11 cellular contexts compared by ENCODE assay signal in the genomic region with DNA sequence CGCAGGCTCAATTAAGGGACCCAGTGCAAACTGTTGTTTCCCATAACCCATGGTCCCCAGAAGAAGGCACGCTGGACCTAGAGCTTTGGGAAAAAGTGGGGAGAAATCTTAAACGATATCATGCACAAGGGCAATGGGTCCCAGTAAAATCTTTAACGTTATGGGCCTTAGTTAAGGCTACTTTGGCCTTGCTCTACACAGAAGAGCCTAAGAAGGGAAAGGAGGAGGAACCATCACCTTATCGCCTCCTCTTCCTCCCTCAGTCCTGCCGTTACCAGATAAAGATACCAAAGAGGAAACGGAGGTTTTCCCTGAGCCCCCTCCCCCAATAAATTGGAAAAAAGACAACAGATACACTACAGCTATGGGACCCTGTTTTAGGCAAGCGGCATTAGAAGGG.
A peak's percentile ranks its signal among the peaks of the same experiment; 100 is the strongest.
DNase-seq lines count a peak whose midpoint lies in the region; ATAC-seq and TF ChIP-seq lines count a peak whose summit lies in the region.
"Had no signal": no experiment of that assay in that cellular context is flagged by ENCODE, and none has a peak within 500 bp of the region (broad histone marks: within the 10 kb centered on the region; RNA-seq: fewer than 3 reads in every experiment).

No MANE protein-coding gene starts in this region.

- in situ Hi-C loops in gastrocnemius medialis (cut with MboI; ENCODE audit: low sequenced_read_pairs in 4 of 4) = no loop called here

- peak; percentile 78 for DNase-seq in CMK (ENCODE audit: low read depth)
- DNase-seq in OCI-M2 (lab: John Stamatoyannopoulos, UW; ENCODE audit: unreplicated experiment) = peak; percentile 37
- DNase-seq in WTC11 (ENCODE audit: low spot score) = no peak
- DNase-seq in osteoblast (ENCODE audit: insufficient read length, low spot score, missing footprints) = peak; percentile 26
- no peak for DNase-seq in gastrocnemius medialis
- DNase-seq in activated naive CD4-positive, alpha-beta T cell treated with anti-CD3 and anti-CD28 coated beads for 36 hours = no peak
- DNase-seq: 8988T, AML-193, DMS79 had no signal

- no peaks in the 10 kb centered on the region for H4K20me1 ChIP-seq in osteoblast (ENCODE audit: insufficient read depth, low read length)
- H4K20me1 ChIP-seq: BLaER1 had no signal

- ATAC-seq in WTC11 (no peak), gastrocnemius medialis (no peak), GM18517 (IDR thresholded peaks at IDR 0.05; ENCODE audit: unreplicated experiment) (no peak)

- H3K27ac Mint-ChIP-seq in WTC11 = peak overlapping the region; percentile 80
- no peak overlapping the region for H3K27ac Mint-ChIP-seq in activated naive CD4-positive, alpha-beta T cell treated with anti-CD3 and anti-CD28 coated beads for 36 hours

- H3K27ac ChIP-seq in osteoblast (ENCODE audit: low read depth, low read length) (no peak overlapping the region), gastrocnemius medialis (no peak overlapping the region)
- H3K27ac ChIP-seq: BLaER1 had no signal

- H3K9me3 ChIP-seq in osteoblast (ENCODE audit: low read depth, low read length) (no peaks in the 10 kb centered on the region), gastrocnemius medialis (no peaks in the 10 kb centered on the region)

- POLR2A ChIA-PET in WTC11 (lab: Charles Lee) = interaction anchor here (0.6 kb wide), 1 partner anchor 428 kb away, joined by 5 read pairs; no protein-coding TSS in a partner anchor

- H3K4me1 Mint-ChIP-seq in WTC11 = peaks cover 71% of the 10 kb centered on the region
- H3K4me1 Mint-ChIP-seq in activated naive CD4-positive, alpha-beta T cell treated with anti-CD3 and anti-CD28 coated beads for 36 hours (ENCODE audit: low read depth) = no peaks in the 10 kb centered on the region

- H2AFZ ChIP-seq in osteoblast (ENCODE audit: low read length) = no peak overlapping the region

- CTCF ChIA-PET in WTC11 (lab: Charles Lee) = interaction anchor here (0.9 to 1.2 kb wide), 3 partner anchors 71 to 127 kb away, joined by 4 to 7 read pairs (median 4); no protein-coding TSS in a partner anchor
- CTCF ChIA-PET in activated naive CD4-positive, alpha-beta T cell treated with anti-CD3 and anti-CD28 coated beads for 36 hours (lab: Charles Lee) = no interaction called here

- peaks cover 12% of the 10 kb centered on the region for H3K9me3 Mint-ChIP-seq in WTC11
- H3K9me3 Mint-ChIP-seq in activated naive CD4-positive, alpha-beta T cell treated with anti-CD3 and anti-CD28 coated beads for 36 hours = peaks cover 9% of the 10 kb centered on the region

- H3K4me1 ChIP-seq in osteoblast (ENCODE audit: insufficient read depth, low read length) (peaks cover 10% of the 10 kb centered on the region), gastrocnemius medialis (no peaks in the 10 kb centered on the region)
- H3K4me1 ChIP-seq: BLaER1 had no signal

- no peaks in the 10 kb centered on the region for H3K79me2 ChIP-seq in osteoblast (ENCODE audit: insufficient read depth, low read length)

- H3K27me3 ChIP-seq in osteoblast (ENCODE audit: insufficient read depth, low read length) (no peaks in the 10 kb centered on the region), gastrocnemius medialis (no peaks in the 10 kb centered on the region)
- H3K27me3 ChIP-seq: BLaER1 had no signal

- TF ChIP-seq POLR2A in gastrocnemius medialis (IDR thresholded peaks at IDR 0.05) = no peak

- no peaks in the 10 kb centered on the region; the same call in 1 of the 2 replicates for H3K27me3 Mint-ChIP-seq in WTC11 (ENCODE audit: low read depth)
- H3K27me3 Mint-ChIP-seq in activated naive CD4-positive, alpha-beta T cell treated with anti-CD3 and anti-CD28 coated beads for 36 hours (ENCODE audit: low read depth) = no peaks in the 10 kb centered on the region

- no peak for TF ChIP-seq CTCF in WTC11 (IDR thresholded peaks at IDR 0.05)
- no peak for TF ChIP-seq CTCF in osteoblast (IDR thresholded peaks at IDR 0.05; ENCODE audit: extremely low read depth, low read depth, low read length)
- TF ChIP-seq CTCF in gastrocnemius medialis (IDR thresholded peaks at IDR 0.05 in 4 of 5, conservative IDR thresholded peaks at IDR 0.05 in 1 of 5) = no peak

- H3K4me3 Mint-ChIP-seq in WTC11 = no peak overlapping the region
- H3K4me3 Mint-ChIP-seq in activated naive CD4-positive, alpha-beta T cell treated with anti-CD3 and anti-CD28 coated beads for 36 hours = no peak overlapping the region

- H3K4me3 ChIP-seq in osteoblast (ENCODE audit: insufficient read depth, low read length) (no peak overlapping the region), gastrocnemius medialis (no peak overlapping the region)
- H3K4me3 ChIP-seq: BLaER1 had no signal

- peaks cover 32% of the 10 kb centered on the region for H3K36me3 Mint-ChIP-seq in WTC11
- H3K36me3 Mint-ChIP-seq in activated naive CD4-positive, alpha-beta T cell treated with anti-CD3 and anti-CD28 coated beads for 36 hours (ENCODE audit: low read depth) = peaks cover 68% of the 10 kb centered on the region

- intact Hi-C loops in gastrocnemius medialis (cut with DNase I; ENCODE audit: low total_unique reads) = no loop called here
- intact Hi-C loops in activated naive CD4-positive, alpha-beta T cell treated with anti-CD3 and anti-CD28 coated beads for 36 hours (cut with micrococcal nuclease) = no loop called here

- no peak overlapping the region for H3K4me2 ChIP-seq in osteoblast (ENCODE audit: insufficient read depth, low read length)
- H3K4me2 ChIP-seq: BLaER1 had no signal

- H3K36me3 ChIP-seq in osteoblast (ENCODE audit: insufficient read depth, low read length) (peaks cover 16% of the 10 kb centered on the region), gastrocnemius medialis (peaks cover 0 to 38% of the 10 kb centered on the region in 2 donors)

TF ChIP-seq in WTC11, 78 proteins besides CTCF, POLR2A, EP300 and RAD21 (continues in another document):
- no peak for TF ChIP-seq TCF7 (CRISPR knock-in tag; IDR thresholded peaks at IDR 0.05; ENCODE audit: low read depth)
- TF ChIP-seq, protein P1, sequence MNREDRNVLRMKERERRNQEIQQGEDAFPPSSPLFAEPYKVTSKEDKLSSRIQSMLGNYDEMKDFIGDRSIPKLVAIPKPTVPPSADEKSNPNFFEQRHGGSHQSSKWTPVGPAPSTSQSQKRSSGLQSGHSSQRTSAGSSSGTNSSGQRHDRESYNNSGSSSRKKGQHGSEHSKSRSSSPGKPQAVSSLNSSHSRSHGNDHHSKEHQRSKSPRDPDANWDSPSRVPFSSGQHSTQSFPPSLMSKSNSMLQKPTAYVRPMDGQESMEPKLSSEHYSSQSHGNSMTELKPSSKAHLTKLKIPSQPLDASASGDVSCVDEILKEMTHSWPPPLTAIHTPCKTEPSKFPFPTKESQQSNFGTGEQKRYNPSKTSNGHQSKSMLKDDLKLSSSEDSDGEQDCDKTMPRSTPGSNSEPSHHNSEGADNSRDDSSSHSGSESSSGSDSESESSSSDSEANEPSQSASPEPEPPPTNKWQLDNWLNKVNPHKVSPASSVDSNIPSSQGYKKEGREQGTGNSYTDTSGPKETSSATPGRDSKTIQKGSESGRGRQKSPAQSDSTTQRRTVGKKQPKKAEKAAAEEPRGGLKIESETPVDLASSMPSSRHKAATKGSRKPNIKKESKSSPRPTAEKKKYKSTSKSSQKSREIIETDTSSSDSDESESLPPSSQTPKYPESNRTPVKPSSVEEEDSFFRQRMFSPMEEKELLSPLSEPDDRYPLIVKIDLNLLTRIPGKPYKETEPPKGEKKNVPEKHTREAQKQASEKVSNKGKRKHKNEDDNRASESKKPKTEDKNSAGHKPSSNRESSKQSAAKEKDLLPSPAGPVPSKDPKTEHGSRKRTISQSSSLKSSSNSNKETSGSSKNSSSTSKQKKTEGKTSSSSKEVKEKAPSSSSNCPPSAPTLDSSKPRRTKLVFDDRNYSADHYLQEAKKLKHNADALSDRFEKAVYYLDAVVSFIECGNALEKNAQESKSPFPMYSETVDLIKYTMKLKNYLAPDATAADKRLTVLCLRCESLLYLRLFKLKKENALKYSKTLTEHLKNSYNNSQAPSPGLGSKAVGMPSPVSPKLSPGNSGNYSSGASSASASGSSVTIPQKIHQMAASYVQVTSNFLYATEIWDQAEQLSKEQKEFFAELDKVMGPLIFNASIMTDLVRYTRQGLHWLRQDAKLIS (CRISPR knock-in tag; IDR thresholded peaks at IDR 0.05; ENCODE audit: borderline replicate concordance) = no peak
- TF ChIP-seq, protein P2, sequence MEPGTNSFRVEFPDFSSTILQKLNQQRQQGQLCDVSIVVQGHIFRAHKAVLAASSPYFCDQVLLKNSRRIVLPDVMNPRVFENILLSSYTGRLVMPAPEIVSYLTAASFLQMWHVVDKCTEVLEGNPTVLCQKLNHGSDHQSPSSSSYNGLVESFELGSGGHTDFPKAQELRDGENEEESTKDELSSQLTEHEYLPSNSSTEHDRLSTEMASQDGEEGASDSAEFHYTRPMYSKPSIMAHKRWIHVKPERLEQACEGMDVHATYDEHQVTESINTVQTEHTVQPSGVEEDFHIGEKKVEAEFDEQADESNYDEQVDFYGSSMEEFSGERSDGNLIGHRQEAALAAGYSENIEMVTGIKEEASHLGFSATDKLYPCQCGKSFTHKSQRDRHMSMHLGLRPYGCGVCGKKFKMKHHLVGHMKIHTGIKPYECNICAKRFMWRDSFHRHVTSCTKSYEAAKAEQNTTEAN (CRISPR knock-in tag; IDR thresholded peaks at IDR 0.05) = no peak
- TF ChIP-seq NR2C2 (CRISPR knock-in tag; IDR thresholded peaks at IDR 0.05) = no peak
- TF ChIP-seq PRRX2 (CRISPR knock-in tag; IDR thresholded peaks at IDR 0.05) = no peak
- TF ChIP-seq ZNF263 (CRISPR knock-in tag; IDR thresholded peaks at IDR 0.05; ENCODE audit: low read depth) = no peak
- no peak for TF ChIP-seq NR1H2 (CRISPR knock-in tag; IDR thresholded peaks at IDR 0.05)
- TF ChIP-seq, protein P3, sequence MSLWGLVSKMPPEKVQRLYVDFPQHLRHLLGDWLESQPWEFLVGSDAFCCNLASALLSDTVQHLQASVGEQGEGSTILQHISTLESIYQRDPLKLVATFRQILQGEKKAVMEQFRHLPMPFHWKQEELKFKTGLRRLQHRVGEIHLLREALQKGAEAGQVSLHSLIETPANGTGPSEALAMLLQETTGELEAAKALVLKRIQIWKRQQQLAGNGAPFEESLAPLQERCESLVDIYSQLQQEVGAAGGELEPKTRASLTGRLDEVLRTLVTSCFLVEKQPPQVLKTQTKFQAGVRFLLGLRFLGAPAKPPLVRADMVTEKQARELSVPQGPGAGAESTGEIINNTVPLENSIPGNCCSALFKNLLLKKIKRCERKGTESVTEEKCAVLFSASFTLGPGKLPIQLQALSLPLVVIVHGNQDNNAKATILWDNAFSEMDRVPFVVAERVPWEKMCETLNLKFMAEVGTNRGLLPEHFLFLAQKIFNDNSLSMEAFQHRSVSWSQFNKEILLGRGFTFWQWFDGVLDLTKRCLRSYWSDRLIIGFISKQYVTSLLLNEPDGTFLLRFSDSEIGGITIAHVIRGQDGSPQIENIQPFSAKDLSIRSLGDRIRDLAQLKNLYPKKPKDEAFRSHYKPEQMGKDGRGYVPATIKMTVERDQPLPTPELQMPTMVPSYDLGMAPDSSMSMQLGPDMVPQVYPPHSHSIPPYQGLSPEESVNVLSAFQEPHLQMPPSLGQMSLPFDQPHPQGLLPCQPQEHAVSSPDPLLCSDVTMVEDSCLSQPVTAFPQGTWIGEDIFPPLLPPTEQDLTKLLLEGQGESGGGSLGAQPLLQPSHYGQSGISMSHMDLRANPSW (CRISPR knock-in tag; conservative IDR thresholded peaks at IDR 0.05; ENCODE audit: low read depth) = no peak
- no peak for TF ChIP-seq NFE2L1 (CRISPR knock-in tag; IDR thresholded peaks at IDR 0.05)
- no peak for TF ChIP-seq MXD4 (CRISPR knock-in tag; IDR thresholded peaks at IDR 0.05; ENCODE audit: borderline replicate concordance)

Comparison
In these comparisons a context has a peak if more than half of its experiments do, and no peak if none do; other contexts are left out.
1. DNase-seq: peak in CMK (single experiment), OCI-M2 (single experiment) and osteoblast (single experiment); none in WTC11 (single experiment), gastrocnemius medialis (0 of 2) and activated naive CD4-positive, alpha-beta T cell treated with anti-CD3 and anti-CD28 coated beads for 36 hours (single experiment).